In genomic region chr6:34424200-34425131, GRCh38 we compare ENCODE assay signal across 1 cellular context.
TF ChIP-seq lines count a peak whose summit lies in the region.

No MANE protein-coding gene starts in this region.

TF ChIP-seq in A549, 52 proteins besides CTCF, POLR2A, EP300 and RAD21 (continued from another document):
- TF ChIP-seq HDAC2 (IDR thresholded peaks at IDR 0.05) (no peak), POLR2AphosphoS2 (conservative IDR thresholded peaks at IDR 0.05; ENCODE audit: low read length) (no peak), FOXS1 (CRISPR knock-in tag; IDR thresholded peaks at IDR 0.05) (no peak), MAZ (IDR thresholded peaks at IDR 0.05; ENCODE audit: borderline replicate concordance, low read depth, low read length) (no peak), ZSCAN20 (CRISPR knock-in tag; IDR thresholded peaks at IDR 0.05) (no peak), HOXB13 (CRISPR knock-in tag; IDR thresholded peaks at IDR 0.05; ENCODE audit: low read depth) (no peak)
